Comparison of ENCODE assay signal across 20 cellular contexts in the genomic region with DNA sequence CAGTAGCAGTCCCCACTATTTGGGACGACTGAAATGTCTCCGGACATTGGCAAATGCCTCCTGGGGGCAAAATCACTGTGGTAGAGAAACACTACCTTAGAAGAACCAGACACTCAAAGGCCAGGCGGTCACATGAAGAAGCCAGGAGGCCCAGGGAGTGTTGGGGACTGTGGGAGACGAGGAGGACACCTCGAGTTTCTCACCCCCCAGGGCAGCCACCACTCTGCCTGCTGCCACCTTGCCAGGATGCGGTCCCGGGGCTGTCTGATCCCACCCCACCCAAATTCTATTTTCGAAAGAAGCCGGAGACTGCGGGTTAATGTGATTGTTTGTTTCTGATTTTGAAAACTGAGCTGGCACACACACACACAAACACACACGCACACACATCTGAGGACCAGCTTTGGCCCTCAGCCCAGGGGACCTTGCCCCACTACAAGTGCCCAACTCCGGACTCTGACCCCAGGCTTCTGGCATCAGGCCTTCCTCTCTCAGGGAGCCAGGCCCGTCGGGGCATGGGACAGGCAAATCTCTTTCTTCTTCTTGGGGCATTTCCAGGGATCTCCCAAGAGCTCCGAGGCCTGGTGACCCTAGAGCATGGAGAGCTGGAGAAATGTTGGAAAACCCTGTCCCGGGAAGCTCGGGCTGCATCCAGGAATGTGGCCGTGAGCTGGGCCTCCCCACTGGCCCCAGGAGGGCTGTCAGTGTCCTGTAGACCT.
"Had no signal": no experiment of that assay in that cellular context is flagged by ENCODE, and none has a peak within 500 bp of the region (broad histone marks: within the 10 kb centered on the region; RNA-seq: fewer than 3 reads in every experiment).

No MANE protein-coding gene starts in this region.

- H3K27ac ChIP-seq: epithelial cell of prostate, left ventricle myocardium inferior, neural progenitor cell, thyroid gland had no signal

- H3K4me3 Mint-ChIP-seq: activated naive CD8-positive, alpha-beta T cell treated with anti-CD3 and anti-CD28 coated beads, Interleukin-2, amount 10 ng/mL, durations not matched to agents 7 days and 5 days; activated T-helper 17 cell treated with anti-CD3 and anti-CD28 coated beads, Interleukin-2, amount 50 U/mL, for 72 hours; endodermal cell; neural progenitor cell; stimulated activated naive CD8-positive, alpha-beta T cell treated with anti-CD3 and anti-CD28 coated beads, Interleukin-15, Interleukin-2, amounts not matched to agents 100 ng/mL and 50 ng/mL, for 24 hours had no signal

- H3K27me3 Mint-ChIP-seq: activated naive CD8-positive, alpha-beta T cell treated with anti-CD3 and anti-CD28 coated beads, Interleukin-2, amount 10 ng/mL, durations not matched to agents 7 days and 5 days had no signal

- H3K36me3 Mint-ChIP-seq: activated naive CD8-positive, alpha-beta T cell treated with anti-CD3 and anti-CD28 coated beads, Interleukin-2, amount 10 ng/mL, durations not matched to agents 7 days and 5 days; neural progenitor cell had no signal

- H3K9me3 Mint-ChIP-seq: activated naive CD8-positive, alpha-beta T cell treated with anti-CD3 and anti-CD28 coated beads, Interleukin-2, amount 10 ng/mL, durations not matched to agents 7 days and 5 days; activated T-helper 17 cell treated with anti-CD3 and anti-CD28 coated beads, Interleukin-2, amount 50 U/mL, for 72 hours; endodermal cell; neural progenitor cell; stimulated activated naive CD8-positive, alpha-beta T cell treated with anti-CD3 and anti-CD28 coated beads, Interleukin-15, Interleukin-2, amounts not matched to agents 100 ng/mL and 50 ng/mL, for 24 hours had no signal

- H3K27ac Mint-ChIP-seq: activated naive CD8-positive, alpha-beta T cell treated with anti-CD3 and anti-CD28 coated beads, Interleukin-2, amount 10 ng/mL, durations not matched to agents 7 days and 5 days; activated T-helper 17 cell treated with anti-CD3 and anti-CD28 coated beads, Interleukin-2, amount 50 U/mL, for 72 hours; endodermal cell; neural progenitor cell; progenitor cell of endocrine pancreas; stimulated activated naive CD8-positive, alpha-beta T cell treated with anti-CD3 and anti-CD28 coated beads, Interleukin-15, Interleukin-2, amounts not matched to agents 100 ng/mL and 50 ng/mL, for 24 hours had no signal

- H2AFZ ChIP-seq: neural progenitor cell had no signal

- DNase-seq: activated naive CD4-positive, alpha-beta T cell treated with Interleukin-2 at 50 U/mL for 16 hours; activated naive CD8-positive, alpha-beta T cell treated with anti-CD3 and anti-CD28 coated beads, Interleukin-2, amount 10 ng/mL, durations not matched to agents 7 days and 5 days; activated T-cell treated with anti-CD3 and anti-CD28 coated beads, Interleukin-2, amount 50 U/mL, for 1 hour; amniotic stem cell; cerebellar nuclear complex; cortex of kidney; endodermal cell; left ventricle myocardium inferior; midbrain; retina; stimulated activated CD4-positive, alpha-beta T cell treated with anti-CD3 and anti-CD28 coated beads, Interleukin-1b, Interleukin-23, amount 100 ng/mL, for 48 hours; substantia nigra; T-helper 9 cell; thyroid gland had no signal

- H3K4me3 ChIP-seq: left ventricle myocardium inferior, neural progenitor cell, thyroid gland had no signal

- H3K4me1 ChIP-seq: left ventricle myocardium inferior, thyroid gland had no signal

- ATAC-seq: activated T-helper 17 cell treated with anti-CD3 and anti-CD28 coated beads, Interleukin-2, amount 50 U/mL, for 72 hours had no signal

- H3K4me2 ChIP-seq: neural progenitor cell had no signal

- FAIRE-seq: bronchial epithelial cell had no signal

- H3K27me3 ChIP-seq: neural progenitor cell, thyroid gland had no signal

- H3K9ac ChIP-seq: neural progenitor cell had no signal

- H3K9me3 ChIP-seq: left ventricle myocardium inferior, thyroid gland had no signal

- H3K36me3 ChIP-seq: left ventricle myocardium inferior, neural progenitor cell, thyroid gland had no signal

- H3K4me1 Mint-ChIP-seq: activated T-helper 17 cell treated with anti-CD3 and anti-CD28 coated beads, Interleukin-2, amount 50 U/mL, for 72 hours had no signal
